Comparison of ENCODE assay signal across 12 cellular contexts in genomic region chr17:59416184-59416583, GRCh38.
"Had no signal": no experiment of that assay in that cellular context is flagged by ENCODE, and none has a peak within 500 bp of the region (broad histone marks: within the 10 kb centered on the region; RNA-seq: fewer than 3 reads in every experiment).

No MANE protein-coding gene starts in this region.

- ATAC-seq: activated CD4-positive, alpha-beta T cell treated with anti-CD3 and anti-CD28 coated beads for 36 hours; effector memory CD8-positive, alpha-beta T cell; psoas muscle had no signal

- H3K9me3 Mint-ChIP-seq: effector memory CD8-positive, alpha-beta T cell had no signal

- DNase-seq: activated CD4-positive, alpha-beta T cell treated with anti-CD3 and anti-CD28 coated beads for 36 hours; activated effector memory CD4-positive, alpha-beta T cell treated with anti-CD3 and anti-CD28 coated beads, Interleukin-2, amount 50 U/mL, for 16 hours; dermis blood vessel endothelial cell; effector memory CD8-positive, alpha-beta T cell; foreskin melanocyte; kidney glomerular epithelial cell; mesendoderm; nephron progenitor cell; psoas muscle; stimulated activated CD4-positive, alpha-beta T cell treated with anti-CD3 and anti-CD28 coated beads, Interleukin-1b, Interleukin-23, amount 100 ng/mL, for 48 hours; T-helper 9 cell; thyroid gland had no signal

- H3K4me3 Mint-ChIP-seq: activated CD4-positive, alpha-beta T cell treated with anti-CD3 and anti-CD28 coated beads for 36 hours; effector memory CD8-positive, alpha-beta T cell; nephron progenitor cell had no signal

- H3K27me3 Mint-ChIP-seq: activated CD4-positive, alpha-beta T cell treated with anti-CD3 and anti-CD28 coated beads for 36 hours had no signal

- H3K27ac Mint-ChIP-seq: activated CD4-positive, alpha-beta T cell treated with anti-CD3 and anti-CD28 coated beads for 36 hours; effector memory CD8-positive, alpha-beta T cell; nephron progenitor cell had no signal
